1 cellular context compared by ENCODE assay signal in the genomic region with DNA sequence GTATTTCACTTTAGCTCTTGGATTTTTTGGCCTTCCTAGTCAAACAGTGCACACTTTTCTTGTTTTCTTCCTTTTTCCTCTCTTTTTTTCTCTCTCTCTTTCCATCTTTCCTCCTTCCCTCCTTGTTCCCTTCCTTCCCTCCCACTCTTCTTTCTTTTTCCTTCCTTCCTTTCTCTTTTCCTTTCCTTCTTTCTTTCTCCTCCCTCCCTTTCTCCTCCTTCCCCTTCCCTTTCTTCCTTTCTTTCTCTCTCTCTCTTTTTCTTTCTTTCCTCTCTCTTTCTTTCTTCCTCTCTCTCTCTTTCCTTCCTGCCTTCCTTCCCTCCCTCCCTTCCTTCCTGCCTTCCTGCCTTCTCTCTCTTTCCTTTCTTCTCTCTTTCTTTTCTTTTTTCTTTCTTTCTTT.
TF ChIP-seq lines count a peak whose summit lies in the region.

No MANE protein-coding gene starts in this region.

TF ChIP-seq in K562, 482 proteins besides CTCF, POLR2A, EP300 and RAD21 (continued from another document):
- TF ChIP-seq, protein P1, sequence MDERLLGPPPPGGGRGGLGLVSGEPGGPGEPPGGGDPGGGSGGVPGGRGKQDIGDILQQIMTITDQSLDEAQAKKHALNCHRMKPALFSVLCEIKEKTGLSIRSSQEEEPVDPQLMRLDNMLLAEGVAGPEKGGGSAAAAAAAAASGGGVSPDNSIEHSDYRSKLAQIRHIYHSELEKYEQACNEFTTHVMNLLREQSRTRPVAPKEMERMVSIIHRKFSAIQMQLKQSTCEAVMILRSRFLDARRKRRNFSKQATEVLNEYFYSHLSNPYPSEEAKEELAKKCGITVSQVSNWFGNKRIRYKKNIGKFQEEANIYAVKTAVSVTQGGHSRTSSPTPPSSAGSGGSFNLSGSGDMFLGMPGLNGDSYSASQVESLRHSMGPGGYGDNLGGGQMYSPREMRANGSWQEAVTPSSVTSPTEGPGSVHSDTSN (CRISPR knock-in tag; IDR thresholded peaks at IDR 0.05; ENCODE audit: low read depth), result no peak
- TF ChIP-seq, protein P1 (tag; conservative IDR thresholded peaks at IDR 0.05; ENCODE audit: low read depth), result no peak
- TF ChIP-seq POLR2H (tag; IDR thresholded peaks at IDR 0.05; ENCODE audit: low read depth) (no peak), CBX5 (IDR thresholded peaks at IDR 0.05; ENCODE audit: borderline replicate concordance, low read depth) (no peak)
- TF ChIP-seq, protein P2, sequence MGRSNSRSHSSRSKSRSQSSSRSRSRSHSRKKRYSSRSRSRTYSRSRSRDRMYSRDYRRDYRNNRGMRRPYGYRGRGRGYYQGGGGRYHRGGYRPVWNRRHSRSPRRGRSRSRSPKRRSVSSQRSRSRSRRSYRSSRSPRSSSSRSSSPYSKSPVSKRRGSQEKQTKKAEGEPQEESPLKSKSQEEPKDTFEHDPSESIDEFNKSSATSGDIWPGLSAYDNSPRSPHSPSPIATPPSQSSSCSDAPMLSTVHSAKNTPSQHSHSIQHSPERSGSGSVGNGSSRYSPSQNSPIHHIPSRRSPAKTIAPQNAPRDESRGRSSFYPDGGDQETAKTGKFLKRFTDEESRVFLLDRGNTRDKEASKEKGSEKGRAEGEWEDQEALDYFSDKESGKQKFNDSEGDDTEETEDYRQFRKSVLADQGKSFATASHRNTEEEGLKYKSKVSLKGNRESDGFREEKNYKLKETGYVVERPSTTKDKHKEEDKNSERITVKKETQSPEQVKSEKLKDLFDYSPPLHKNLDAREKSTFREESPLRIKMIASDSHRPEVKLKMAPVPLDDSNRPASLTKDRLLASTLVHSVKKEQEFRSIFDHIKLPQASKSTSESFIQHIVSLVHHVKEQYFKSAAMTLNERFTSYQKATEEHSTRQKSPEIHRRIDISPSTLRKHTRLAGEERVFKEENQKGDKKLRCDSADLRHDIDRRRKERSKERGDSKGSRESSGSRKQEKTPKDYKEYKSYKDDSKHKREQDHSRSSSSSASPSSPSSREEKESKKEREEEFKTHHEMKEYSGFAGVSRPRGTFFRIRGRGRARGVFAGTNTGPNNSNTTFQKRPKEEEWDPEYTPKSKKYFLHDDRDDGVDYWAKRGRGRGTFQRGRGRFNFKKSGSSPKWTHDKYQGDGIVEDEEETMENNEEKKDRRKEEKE (IDR thresholded peaks at IDR 0.05; ENCODE audit: borderline replicate concordance in 1 of 2, control insufficient read depth in 1 of 2, low read depth in 2 of 2, low read length in 1 of 2), result no peak
TF ChIP-seq in K562: peak in this region for 1.
